Comparison of ENCODE assay signal across 8 cellular contexts in the genomic region with DNA sequence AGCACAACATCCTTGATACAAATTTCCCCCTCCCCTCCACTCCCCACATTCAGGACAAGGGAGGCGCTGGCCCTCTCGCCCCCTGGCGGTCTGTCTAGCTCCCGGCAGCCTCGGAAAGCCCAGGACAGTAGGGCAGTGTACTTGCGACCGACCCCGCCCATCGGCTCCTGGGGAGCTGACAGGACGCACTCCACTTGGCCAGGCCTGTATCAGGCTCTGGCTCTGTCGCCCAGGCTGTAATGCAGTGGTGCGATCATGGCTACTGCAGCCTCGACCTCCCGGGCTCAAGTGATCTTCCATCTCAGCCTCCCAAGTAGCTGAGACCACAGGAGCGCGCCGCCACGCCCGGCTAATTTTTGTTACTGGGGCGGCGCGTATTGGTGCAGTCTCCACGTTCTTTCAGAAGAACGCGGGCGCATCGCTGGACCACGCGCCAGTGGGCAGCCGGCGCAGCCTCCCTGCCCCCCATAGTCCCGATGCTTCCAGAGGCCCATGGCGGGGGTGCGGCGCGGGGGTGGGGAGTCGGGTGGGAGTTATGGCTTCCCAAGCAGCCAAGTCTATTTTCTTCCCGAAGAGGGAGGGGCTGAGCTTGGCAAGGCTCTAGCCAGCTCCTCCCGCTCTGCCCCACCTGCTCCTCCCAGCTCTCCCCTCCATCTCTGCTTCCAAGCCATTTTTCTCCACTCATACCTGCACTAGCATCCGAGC. TPM values are rescaled to one million over a fixed set of nuclear protein-coding genes. Genes with fewer than 3 reads are reported as not detected.
DNase-seq lines count a peak whose midpoint lies in the region; ATAC-seq, FAIRE-seq and TF ChIP-seq lines count a peak whose summit lies in the region.

No MANE protein-coding gene starts in this region.

- no peak for FAIRE-seq in D721Med (lab: Jason Lieb, UNC)

- peak overlapping the region; percentile 69 for H2AFZ ChIP-seq in GM23248

- peak; percentile 76 to 78 for ATAC-seq in activated CD4-positive, CD25-positive, alpha-beta regulatory T cell treated with anti-CD3 and anti-CD28 coated beads, Interleukin-2, amount 50 U/mL, for 24 hours

- H3K4me1 ChIP-seq in GM23248 (ENCODE audit: insufficient read depth), result no peaks in the 10 kb centered on the region

- in situ Hi-C loops in GM23248 (cut with MboI), result no loop called here

- WGBS in GM23248 (ENCODE audit: low coverage in 1 of 2, low lambda C conversion rate in 2 of 2, missing lambda C conversion rate in 2 of 2), 2 experiments, result 10 to 25% methylated on average over 10 to 27 of the region's 40 CpGs

- no peak overlapping the region for H3K9ac ChIP-seq in GM23248

- peak; percentile 55 for TF ChIP-seq CTCF in D721Med (IDR thresholded peaks at IDR 0.05; ENCODE audit: insufficient read depth, missing control alignments)

- no peaks in the 10 kb centered on the region for H4K20me1 ChIP-seq in GM23248 (ENCODE audit: insufficient read depth)

- H3K9me2 ChIP-seq in GM23248 (ENCODE audit: insufficient read depth), result no peaks in the 10 kb centered on the region

- 0 out of 2 replicates have a peak overlapping the region, but pooled peaks have one; percentile 40 for H3K4me3 ChIP-seq in GM23248

- no peaks in the 10 kb centered on the region for H3K27me3 ChIP-seq in GM23248 (replicated peaks; ENCODE audit: insufficient read depth)

- H3F3A ChIP-seq in GM23248 (ENCODE audit: insufficient read depth), result no peaks in the 10 kb centered on the region

- DNase-seq in D721Med (ENCODE audit: insufficient read length, low spot score) (no peak), GM23248 (peak; percentile 70), NCI-H1436 treated with DMSO at 0.1 percent for 48 hours (lab: John Stamatoyannopoulos, UW) (peak; percentile 14), cerebellum (ENCODE audit: low spot score) (peak; percentile 32), kidney glomerular epithelial cell (lab: John Stamatoyannopoulos, UW) (peak; percentile 12), SW480 (ENCODE audit: low spot score) (no peak)
- peak; percentile 41 to 43 for DNase-seq in stimulated activated CD4-positive, alpha-beta T cell treated with anti-CD3 and anti-CD28 coated beads, Interleukin-4, amount 100 ng/mL, for 4 hours

- no peaks in the 10 kb centered on the region for H3K36me3 ChIP-seq in GM23248 (ENCODE audit: low read depth)

- H3K9me3 ChIP-seq in GM23248 (ENCODE audit: low read depth), result no peaks in the 10 kb centered on the region

- H3K4me2 ChIP-seq in GM23248 (ENCODE audit: unreplicated experiment), result peak overlapping the region; percentile 42

- H3K27ac ChIP-seq in GM23248, result no peak overlapping the region

- H3K79me2 ChIP-seq in GM23248 (ENCODE audit: insufficient read depth), result no peaks in the 10 kb centered on the region

RNA-seq across cellular contexts. Expression of a gene that starts 7.8 kb away (rescaled TPM):
- total RNA-seq in GM23248 (2014; rRNA removed; shearing (Covaris generic)), result not detected in 2 replicates
- not detected in 2 replicates for polyA plus RNA-seq in GM23248 (2016; fragmentation: Nextera tagmentation; extraction: Ambion mirVana)
- total RNA-seq in cerebellum, result 2.4 TPM

RNA-seq across cellular contexts. Expression of a gene that starts 16.2 kb away (rescaled TPM):
- total RNA-seq in GM23248 (2014; rRNA removed; shearing (Covaris generic)), result 34.8 and 46.4 TPM in 2 replicates
- 260 and 264 TPM in 2 replicates for polyA plus RNA-seq in GM23248 (2016; fragmentation: Nextera tagmentation; extraction: Ambion mirVana)
- total RNA-seq in cerebellum, result 40.2 TPM

RNA-seq across cellular contexts. Expression of a gene that starts 16.3 kb away (rescaled TPM):
- total RNA-seq in GM23248 (2014; rRNA removed; shearing (Covaris generic)), result 13.9 and 17.2 TPM in 2 replicates
- polyA plus RNA-seq in GM23248 (2016; fragmentation: Nextera tagmentation; extraction: Ambion mirVana), result 20.7 and 23.1 TPM in 2 replicates
- total RNA-seq in cerebellum, result 8.3 TPM

RNA-seq across cellular contexts. Expression of a gene that starts 35.1 kb away (rescaled TPM):
- total RNA-seq in GM23248 (2014; rRNA removed; shearing (Covaris generic)), result 3.1 and 3.3 TPM in 2 replicates
- 6.0 and 6.7 TPM in 2 replicates for polyA plus RNA-seq in GM23248 (2016; fragmentation: Nextera tagmentation; extraction: Ambion mirVana)
- total RNA-seq in cerebellum, result 5.0 TPM

RNA-seq across cellular contexts. Expression of a gene that starts 55.7 kb away (rescaled TPM):
- total RNA-seq in GM23248 (2014; rRNA removed; shearing (Covaris generic)), result 1.3 and 3.1 TPM in 2 replicates
- 3.7 and 4.0 TPM in 2 replicates for polyA plus RNA-seq in GM23248 (2016; fragmentation: Nextera tagmentation; extraction: Ambion mirVana)
- total RNA-seq in cerebellum, result 6.9 TPM

Comparison
In these comparisons a context has a peak if more than half of its experiments do, and no peak if none do; other contexts are left out.
1. DNase-seq: peak in GM23248 (single experiment), NCI-H1436 treated with DMSO at 0.1 percent for 48 hours (single experiment), cerebellum (single experiment), kidney glomerular epithelial cell (single experiment) and stimulated activated CD4-positive, alpha-beta T cell treated with anti-CD3 and anti-CD28 coated beads, Interleukin-4, amount 100 ng/mL, for 4 hours (2 of 2); none in D721Med (single experiment) and SW480 (single experiment).